Comparison of ENCODE assay signal across 35 cellular contexts in the genomic region with DNA sequence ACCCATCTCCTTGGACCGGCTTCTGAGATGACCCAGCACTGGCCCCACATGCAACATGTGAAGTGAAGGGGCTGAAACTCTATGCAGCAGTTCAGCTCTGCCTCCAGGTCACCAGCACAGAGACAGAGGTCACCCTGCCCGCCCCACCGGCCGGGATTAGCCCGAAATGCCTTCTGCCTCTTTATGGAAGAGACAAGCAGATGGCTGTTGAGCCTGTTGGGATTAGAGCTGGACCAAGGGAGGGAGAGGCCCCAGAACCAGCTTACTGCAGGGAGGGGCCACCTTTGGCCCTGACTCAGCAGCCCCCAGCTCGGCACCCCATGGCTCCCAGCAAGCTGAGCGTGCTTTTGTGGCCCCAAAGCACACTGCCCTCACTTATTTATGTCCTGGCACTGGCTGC. TPM values are rescaled to one million over a fixed set of nuclear protein-coding genes. Genes with fewer than 3 reads are reported as not detected.
"Had no signal": no experiment of that assay in that cellular context is flagged by ENCODE, and none has a peak within 500 bp of the region (broad histone marks: within the 10 kb centered on the region; RNA-seq: fewer than 3 reads in every experiment).

No MANE protein-coding gene starts in this region.

- H3K27me3 ChIP-seq: brain microvascular endothelial cell, dorsolateral prefrontal cortex had no signal

- ATAC-seq: activated CD8-positive, alpha-beta T cell treated with anti-CD3 and anti-CD28 coated beads for 36 hours; activated T-cell treated with anti-CD3 and anti-CD28 coated beads, Interleukin-2, amount 50 U/mL, for 4 hours; activated T-helper 17 cell treated with anti-CD3 and anti-CD28 coated beads, Interleukin-2, amount 50 U/mL, for 72 hours; gastroesophageal sphincter; heart left ventricle; WTC11 had no signal

- H3K4me1 ChIP-seq: gastroesophageal sphincter had no signal

- H3K27ac ChIP-seq: brain microvascular endothelial cell, coronary artery, dorsolateral prefrontal cortex, epithelial cell of prostate, esophagus squamous epithelium, gastroesophageal sphincter, heart left ventricle had no signal

- H3K36me3 ChIP-seq: brain microvascular endothelial cell, esophagus squamous epithelium, gastroesophageal sphincter, heart left ventricle had no signal

- DNase-seq: activated CD4-positive, alpha-beta T cell treated with anti-CD3 and anti-CD28 coated beads for 1 hour; activated CD4-positive, alpha-beta T cell treated with anti-CD3 and anti-CD28 coated beads for 4 hours; activated CD4-positive, alpha-beta T cell treated with anti-CD3 and anti-CD28 coated beads, Interleukin-2, amount 50 U/mL, for 1 hour; activated CD4-positive, alpha-beta T cell treated with anti-CD3 and anti-CD28 coated beads, Interleukin-2, amount 50 U/mL, for 48 hours; activated CD8-positive, alpha-beta memory T cell treated with anti-CD3 and anti-CD28 coated beads for 24 hours; activated CD8-positive, alpha-beta T cell treated with anti-CD3 and anti-CD28 coated beads for 36 hours; activated effector memory CD4-positive, alpha-beta T cell treated with Interleukin-2 at 50 U/mL for 16 hours; activated gamma-delta T cell treated with Interleukin-2 at 50 U/mL for 16 hours; activated naive CD4-positive, alpha-beta T cell treated with anti-CD3 and anti-CD28 coated beads, Interleukin-2, amount 50 U/mL, for 16 hours; activated naive CD4-positive, alpha-beta T cell treated with Interleukin-2 at 50 U/mL for 16 hours; activated T-cell treated with anti-CD3 and anti-CD28 coated beads, Interleukin-2, amount 50 U/mL, for 4 hours; amniotic stem cell; anterior cingulate cortex; brain microvascular endothelial cell; dorsolateral prefrontal cortex; effector CD8-positive, alpha-beta T cell; esophagus squamous epithelium; foreskin melanocyte; heart left ventricle; T-helper 2 cell had no signal

- H3K4me3 ChIP-seq: coronary artery, dorsolateral prefrontal cortex, esophagus squamous epithelium, gastroesophageal sphincter, heart left ventricle had no signal

RNA-seq across cellular contexts. Expression of a gene that starts 5.7 kb away (rescaled TPM):
- total RNA-seq: activated CD8-positive, alpha-beta T cell treated with anti-CD3 and anti-CD28 coated beads for 36 hours; activated T-cell treated with anti-CD3 and anti-CD28 coated beads, Interleukin-2, amount 50 U/mL, for 4 hours; activated T-helper 17 cell treated with anti-CD3 and anti-CD28 coated beads, Interleukin-2, amount 50 U/mL, for 72 hours; astrocyte; bronchial epithelial cell; cardiac septum; endothelial cell of umbilical vein; esophagus squamous epithelium; fibroblast of lung; fibroblast of villous mesenchyme; gastroesophageal sphincter; glomerular endothelial cell; heart left ventricle; T-helper 1 cell treated with Interleukin-12 subunit alpha and Interleukin-12 subunit beta and Interleukin-4 antibody, amounts not matched to agents 30 ng/mL and 1 ng/mL, for 36 hours had no signal
- polyA plus RNA-seq: adipose tissue, endothelial cell of umbilical vein, esophagus, heart left ventricle had no signal

RNA-seq across cellular contexts. Expression of a gene that starts 15.0 kb away (rescaled TPM):
- total RNA-seq: cardiac septum had no signal
